20 cellular contexts compared by ENCODE assay signal in the genomic region with DNA sequence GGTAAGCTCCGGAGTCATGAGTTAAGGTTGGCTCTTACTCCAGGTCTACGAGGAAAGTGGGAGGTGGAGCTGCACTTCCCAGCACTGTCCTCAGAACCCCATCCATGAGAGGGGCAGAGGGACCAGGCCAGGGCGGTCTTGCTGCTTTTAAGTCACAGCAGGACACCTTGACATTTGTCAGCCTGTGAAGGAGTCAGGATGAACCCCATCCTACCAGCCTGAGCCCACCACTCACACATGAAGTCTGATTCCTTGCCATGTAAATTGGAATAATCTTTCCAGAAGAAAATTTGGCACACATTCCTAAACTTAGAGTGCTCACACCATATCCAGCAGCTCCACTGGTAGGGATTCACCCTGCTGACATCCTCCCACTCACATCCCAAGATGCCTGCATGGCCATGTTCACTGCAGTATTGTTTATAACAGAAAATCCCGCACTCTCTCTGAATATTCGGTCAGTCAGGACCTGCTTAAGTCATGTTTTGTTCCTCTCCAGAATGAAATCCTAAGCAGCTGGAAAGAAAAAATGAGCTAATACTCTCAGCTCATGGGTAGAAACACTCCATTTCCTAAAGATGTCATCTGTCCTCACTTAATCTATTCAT.
DNase-seq lines count a peak whose midpoint lies in the region; ATAC-seq and TF ChIP-seq lines count a peak whose summit lies in the region.
"Had no signal": no experiment of that assay in that cellular context is flagged by ENCODE, and none has a peak within 500 bp of the region (broad histone marks: within the 10 kb centered on the region; RNA-seq: fewer than 3 reads in every experiment).

No MANE protein-coding gene starts in this region.

- no peak overlapping the region for H3K4me3 ChIP-seq in right atrium auricular region
- H3K4me3 ChIP-seq in esophagus muscularis mucosa = no peak overlapping the region
- H3K4me3 ChIP-seq: PC-9 had no signal

- H3K27ac Mint-ChIP-seq in endothelial cell (ENCODE audit: unreplicated experiment) = no peak overlapping the region
- H3K27ac Mint-ChIP-seq: CD8-positive, alpha-beta T cell; H9 had no signal

- intact Hi-C loops in Right ventricle myocardium superior (cut with DNase I) (no loop called here), esophagus muscularis mucosa (cut with DNase I) (no loop called here), sciatic nerve (cut with DNase I) (no loop called here)

- H3K27me3 ChIP-seq in right atrium auricular region (no peaks in the 10 kb centered on the region), esophagus muscularis mucosa (no peaks in the 10 kb centered on the region)

- no peaks in the 10 kb centered on the region for H3K9me3 Mint-ChIP-seq in endothelial cell (ENCODE audit: unreplicated experiment)

- peak; percentile 27 for DNase-seq in Right ventricle myocardium superior
- no peak for DNase-seq in right atrium auricular region (ENCODE audit: low spot score)
- peak; percentile 89 for DNase-seq in esophagus muscularis mucosa (ENCODE audit: extremely low spot score)
- DNase-seq in sciatic nerve (ENCODE audit: low spot score) = peak; percentile 19
- DNase-seq in endothelial cell (ENCODE audit: low spot score) = no peak
- no peak for DNase-seq in OCI-M1 (lab: John Stamatoyannopoulos, UW)
- DNase-seq: Calu3; CD8-positive, alpha-beta T cell; GF-D8; H9; KG1; MV-4-11; NCI-H1417; NCI-H187 treated with DMSO at 0.1 percent for 48 hours; NCI-H226; NCI-H524 treated with DMSO at 0.1 percent for 48 hours; PC-9 had no signal

- WGBS in esophagus muscularis mucosa = 74% methylated on average over 5 of the region's 5 CpGs

- TF ChIP-seq CTCF in right atrium auricular region (IDR thresholded peaks at IDR 0.05) (no peak), esophagus muscularis mucosa (IDR thresholded peaks at IDR 0.05) (no peak), endothelial cell (IDR thresholded peaks at IDR 0.05; ENCODE audit: unreplicated experiment) (no peak)

- H3K4me3 Mint-ChIP-seq in endothelial cell (ENCODE audit: unreplicated experiment) = no peak overlapping the region
- H3K4me3 Mint-ChIP-seq: CD8-positive, alpha-beta T cell; H9 had no signal

- H3K27ac ChIP-seq in right atrium auricular region (no peak overlapping the region), esophagus muscularis mucosa (replicated peaks in 1 of 4) (no peak overlapping the region)
- H3K27ac ChIP-seq: PC-9, RWPE1 had no signal

- no peaks in the 10 kb centered on the region for H3K36me3 ChIP-seq in right atrium auricular region
- H3K36me3 ChIP-seq in esophagus muscularis mucosa = no peaks in the 10 kb centered on the region

- no peak for TF ChIP-seq POLR2A in esophagus muscularis mucosa (IDR thresholded peaks at IDR 0.05; ENCODE audit: low read depth)

- H3K27me3 Mint-ChIP-seq in endothelial cell (ENCODE audit: unreplicated experiment) = peaks cover 4% of the 10 kb centered on the region

- TF ChIP-seq EP300 in esophagus muscularis mucosa (IDR thresholded peaks at IDR 0.05) = no peak

- no peak for ATAC-seq in Right ventricle myocardium superior (ENCODE audit: poor library complexity)
- ATAC-seq in sciatic nerve = no peak
- ATAC-seq in HG03378 (IDR thresholded peaks at IDR 0.05; ENCODE audit: unreplicated experiment) = no peak
- ATAC-seq: CD8-positive, alpha-beta T cell; HepG2 had no signal

- no peaks in the 10 kb centered on the region for H3K4me1 Mint-ChIP-seq in endothelial cell (ENCODE audit: unreplicated experiment)
- H3K4me1 Mint-ChIP-seq: H9 had no signal

- H3K36me3 Mint-ChIP-seq in endothelial cell (ENCODE audit: low read depth, unreplicated experiment) = peaks cover 4% of the 10 kb centered on the region
- H3K36me3 Mint-ChIP-seq: CD8-positive, alpha-beta T cell had no signal

- peaks cover 0 to 25% of the 10 kb centered on the region in 2 donors for H3K9me3 ChIP-seq in right atrium auricular region
- H3K9me3 ChIP-seq in esophagus muscularis mucosa = peaks cover 0 to 16% (median 5%) of the 10 kb centered on the region in 4 donors

- no peaks in the 10 kb centered on the region for H3K4me1 ChIP-seq in right atrium auricular region
- H3K4me1 ChIP-seq in esophagus muscularis mucosa = no peaks in the 10 kb centered on the region

Comparison
In these comparisons a context has a peak if more than half of its experiments do, and no peak if none do; other contexts are left out.
1. DNase-seq: peak in Right ventricle myocardium superior (single experiment), esophagus muscularis mucosa (single experiment) and sciatic nerve (single experiment); none in right atrium auricular region (single experiment), endothelial cell (single experiment) and OCI-M1 (single experiment).